Comparison of ENCODE assay signal across 9 cellular contexts in genomic region chr7:98836811-98837631, GRCh38. TPM values are rescaled to one million over a fixed set of nuclear protein-coding genes. Genes with fewer than 3 reads are reported as not detected.
A peak's percentile ranks its signal among the peaks of the same experiment; 100 is the strongest.
DNase-seq lines count a peak whose midpoint lies in the region; ATAC-seq and TF ChIP-seq lines count a peak whose summit lies in the region.
"Had no signal": no experiment of that assay in that cellular context is flagged by ENCODE, and none has a peak within 500 bp of the region (broad histone marks: within the 10 kb centered on the region; RNA-seq: fewer than 3 reads in every experiment).

No MANE protein-coding gene starts in this region.

- CTCF ChIA-PET in activated B cell treated with CpG ODN at 0.5 μM for 24 hours (lab: Charles Lee): interaction anchor here (0.8 to 1.7 kb wide), 7 partner anchors 41 to 544 kb away, joined by 3 to 8 read pairs (median 4); partner anchors contain the start of gene TRRAP

- H3K4me3 ChIP-seq in vagina: no peak overlapping the region

- ATAC-seq in natural killer cell: no peak
- ATAC-seq in natural killer cell treated with Interleukin-12 subunit alpha and Interleukin-12 subunit beta and Interleukin-15 and Interleukin-18, amount 100 ng/mL, for 72 hours: no peak
- ATAC-seq in activated B cell treated with CpG ODN at 0.5 μM for 24 hours (ENCODE audit: low read depth): no peak
- no peak for ATAC-seq in HG03378 (IDR thresholded peaks at IDR 0.05; ENCODE audit: unreplicated experiment)
- no peak for ATAC-seq in HG02884 (IDR thresholded peaks at IDR 0.05; ENCODE audit: unreplicated experiment)
- ATAC-seq: effector memory CD8-positive, alpha-beta T cell had no signal

- H3K27me3 Mint-ChIP-seq in natural killer cell (ENCODE audit: low read depth in 2 of 2): peaks cover 0 to 3% of the 10 kb centered on the region in 2 donors
- peaks cover 0 to 12% of the 10 kb centered on the region in 2 donors for H3K27me3 Mint-ChIP-seq in natural killer cell treated with Interleukin-12 subunit alpha and Interleukin-12 subunit beta and Interleukin-15 and Interleukin-18, amount 100 ng/mL, for 72 hours
- H3K27me3 Mint-ChIP-seq in activated B cell treated with CpG ODN at 0.5 μM for 24 hours: peaks cover 10% of the 10 kb centered on the region

- TF ChIP-seq CTCF in natural killer cell (IDR thresholded peaks at IDR 0.05) (peak; percentile 15), activated B cell treated with CpG ODN at 0.5 μM for 24 hours (IDR thresholded peaks at IDR 0.05) (no peak), vagina (IDR thresholded peaks at IDR 0.05) (no peak)

- H3K4me3 Mint-ChIP-seq in natural killer cell (no peak overlapping the region), activated B cell treated with CpG ODN at 0.5 μM for 24 hours (no peak overlapping the region)
- H3K4me3 Mint-ChIP-seq in natural killer cell treated with Interleukin-12 subunit alpha and Interleukin-12 subunit beta and Interleukin-15 and Interleukin-18, amount 100 ng/mL, for 72 hours: no peak overlapping the region
- H3K4me3 Mint-ChIP-seq: effector memory CD8-positive, alpha-beta T cell had no signal

- no peaks in the 10 kb centered on the region for H3K4me1 ChIP-seq in vagina

- H3K27me3 ChIP-seq in vagina: no peaks in the 10 kb centered on the region

- H3K9me3 Mint-ChIP-seq in natural killer cell (no peaks in the 10 kb centered on the region), activated B cell treated with CpG ODN at 0.5 μM for 24 hours (no peaks in the 10 kb centered on the region)
- H3K9me3 Mint-ChIP-seq in natural killer cell treated with Interleukin-12 subunit alpha and Interleukin-12 subunit beta and Interleukin-15 and Interleukin-18, amount 100 ng/mL, for 72 hours: no peaks in the 10 kb centered on the region
- H3K9me3 Mint-ChIP-seq: effector memory CD8-positive, alpha-beta T cell had no signal

- POLR2A ChIA-PET in activated B cell treated with CpG ODN at 0.5 μM for 24 hours (lab: Charles Lee): no interaction called here

- H3K36me3 Mint-ChIP-seq in natural killer cell (no peaks in the 10 kb centered on the region), activated B cell treated with CpG ODN at 0.5 μM for 24 hours (ENCODE audit: low read depth) (no peaks in the 10 kb centered on the region)
- no peaks in the 10 kb centered on the region for H3K36me3 Mint-ChIP-seq in natural killer cell treated with Interleukin-12 subunit alpha and Interleukin-12 subunit beta and Interleukin-15 and Interleukin-18, amount 100 ng/mL, for 72 hours

- H3K27ac ChIP-seq in vagina: no peak overlapping the region

- intact Hi-C loops in natural killer cell (cut with micrococcal nuclease): no loop called here
- intact Hi-C loops in activated B cell treated with CpG ODN at 0.5 μM for 24 hours (cut with micrococcal nuclease): no loop called here
- intact Hi-C loops in vagina (cut with DNase I): no loop called here

- no peak for DNase-seq in natural killer cell
- no peak for DNase-seq in natural killer cell treated with Interleukin-12 subunit alpha and Interleukin-12 subunit beta and Interleukin-15 and Interleukin-18, amount 100 ng/mL, for 72 hours (ENCODE audit: low spot score)
- DNase-seq in NCI-H1694 (lab: John Stamatoyannopoulos, UW): peak; percentile 64
- DNase-seq in activated B cell treated with CpG ODN at 0.5 μM for 24 hours: peak; percentile 20
- peak; percentile 86 for DNase-seq in iPS-NIHi7 (ENCODE audit: extremely low spot score)
- no peak for DNase-seq in vagina (ENCODE audit: extremely low spot score in 2 of 2)

- no peak for TF ChIP-seq POLR2A in vagina (IDR thresholded peaks at IDR 0.05)

- H3K27ac Mint-ChIP-seq in natural killer cell (no peak overlapping the region), activated B cell treated with CpG ODN at 0.5 μM for 24 hours (no peak overlapping the region)
- no peak overlapping the region for H3K27ac Mint-ChIP-seq in natural killer cell treated with Interleukin-12 subunit alpha and Interleukin-12 subunit beta and Interleukin-15 and Interleukin-18, amount 100 ng/mL, for 72 hours
- H3K27ac Mint-ChIP-seq: effector memory CD8-positive, alpha-beta T cell had no signal

- H3K36me3 ChIP-seq in vagina: no peaks in the 10 kb centered on the region

- H3K9me3 ChIP-seq in vagina: no peaks in the 10 kb centered on the region

- no peaks in the 10 kb centered on the region for H3K4me1 Mint-ChIP-seq in natural killer cell
- H3K4me1 Mint-ChIP-seq in natural killer cell treated with Interleukin-12 subunit alpha and Interleukin-12 subunit beta and Interleukin-15 and Interleukin-18, amount 100 ng/mL, for 72 hours (ENCODE audit: low read depth in 2 of 2): no peaks in the 10 kb centered on the region
- peaks cover 2% of the 10 kb centered on the region for H3K4me1 Mint-ChIP-seq in activated B cell treated with CpG ODN at 0.5 μM for 24 hours

RNA-seq across cellular contexts. Expression of gene TMEM130, which starts 32.8 kb away (rescaled TPM):
- total RNA-seq in natural killer cell: not detected
- not detected for total RNA-seq in natural killer cell treated with Interleukin-12 subunit alpha and Interleukin-12 subunit beta and Interleukin-15 and Interleukin-18, amount 100 ng/mL, for 72 hours
- 0.31 TPM in 1 of 2 replicates, not detected in the other for total RNA-seq in activated B cell treated with CpG ODN at 0.5 μM for 24 hours
- 3.7 TPM for total RNA-seq in vagina

RNA-seq across cellular contexts. Expression of gene TRRAP, which starts 41.3 kb away (rescaled TPM):
- 10 to 100 TPM; 45.4 to 62.9 (median 62.4) TPM for total RNA-seq in natural killer cell
- total RNA-seq in natural killer cell treated with Interleukin-12 subunit alpha and Interleukin-12 subunit beta and Interleukin-15 and Interleukin-18, amount 100 ng/mL, for 72 hours: 10 to 100 TPM; 57.9 to 78.3 TPM
- total RNA-seq in activated B cell treated with CpG ODN at 0.5 μM for 24 hours: 73.9 and 77.9 TPM in 2 replicates
- total RNA-seq in vagina: 39.3 TPM

Comparison
In these comparisons a context has a peak if more than half of its experiments do, and no peak if none do; other contexts are left out.
1. DNase-seq: peak in NCI-H1694 (single experiment), activated B cell treated with CpG ODN at 0.5 μM for 24 hours (single experiment) and iPS-NIHi7 (single experiment); none in natural killer cell (single experiment), natural killer cell treated with Interleukin-12 subunit alpha and Interleukin-12 subunit beta and Interleukin-15 and Interleukin-18, amount 100 ng/mL, for 72 hours (single experiment) and vagina (0 of 2).